In genomic region chr2:45331034-45331786, GRCh38 we compare ENCODE assay signal across 16 cellular contexts.
DNase-seq lines count a peak whose midpoint lies in the region; ATAC-seq and TF ChIP-seq lines count a peak whose summit lies in the region.
"Had no signal": no experiment of that assay in that cellular context is flagged by ENCODE, and none has a peak within 500 bp of the region (broad histone marks: within the 10 kb centered on the region; RNA-seq: fewer than 3 reads in every experiment).

No MANE protein-coding gene starts in this region.

- no peaks in the 10 kb centered on the region for H3K9me3 ChIP-seq in right lobe of liver
- H3K9me3 ChIP-seq: ovary had no signal

- H3K9me3 Mint-ChIP-seq in natural killer cell, result no peaks in the 10 kb centered on the region
- H3K9me3 Mint-ChIP-seq: activated CD4-positive, alpha-beta memory T cell treated with anti-CD3 and anti-CD28 coated beads for 36 hours; HFFc6 had no signal

- no peak overlapping the region for H2AFZ ChIP-seq in ACC112 (ENCODE audit: low read length, unreplicated experiment)

- no peaks in the 10 kb centered on the region for H3K36me3 Mint-ChIP-seq in natural killer cell
- H3K36me3 Mint-ChIP-seq: activated CD4-positive, alpha-beta memory T cell treated with anti-CD3 and anti-CD28 coated beads for 36 hours had no signal

- TF ChIP-seq CTCF in right lobe of liver (IDR thresholded peaks at IDR 0.05) (no peak), natural killer cell (IDR thresholded peaks at IDR 0.05) (no peak)

- intact Hi-C loops in right lobe of liver (cut with DNase I), result no loop called here
- intact Hi-C loops in natural killer cell (cut with micrococcal nuclease), result no loop called here

- H3K79me2 ChIP-seq in ACC112 (ENCODE audit: control insufficient read depth, insufficient read depth, low read length, unreplicated experiment), result no peaks in the 10 kb centered on the region

- TF ChIP-seq POLR2A in right lobe of liver (IDR thresholded peaks at IDR 0.05), result no peak

- H3K4me1 Mint-ChIP-seq in natural killer cell, result no peaks in the 10 kb centered on the region

- peak; percentile 28 for DNase-seq in HuH-7.5 (ENCODE audit: low spot score)
- peak; percentile 49 for DNase-seq in SHP77 treated with DMSO at 0.1 percent for 48 hours (lab: John Stamatoyannopoulos, UW)
- DNase-seq in right lobe of liver, result peak; percentile 56 to 71 (median 58)
- no peak for DNase-seq in natural killer cell
- DNase-seq in activated naive CD4-positive, alpha-beta T cell treated with Interleukin-2 at 50 U/mL for 16 hours, result no peak
- no peak for DNase-seq in nucleus accumbens (lab: John Stamatoyannopoulos, UW)
- DNase-seq: activated CD4-positive, alpha-beta memory T cell treated with anti-CD3 and anti-CD28 coated beads for 36 hours; activated effector memory CD4-positive, alpha-beta T cell treated with Interleukin-2 at 50 U/mL for 16 hours; dorsolateral prefrontal cortex; HFFc6; midbrain; NCI-H446 treated with DMSO at 0.1 percent for 48 hours; ovary; stimulated activated CD4-positive, alpha-beta T cell treated with anti-CD3 and anti-CD28 coated beads, Interleukin-15, amount 100 ng/mL, for 24 hours had no signal

- H3K4me3 ChIP-seq in ACC112 (ENCODE audit: low read depth, low read length), result no peak overlapping the region
- H3K4me3 ChIP-seq in right lobe of liver, result no peak overlapping the region
- H3K4me3 ChIP-seq: dorsolateral prefrontal cortex, ovary had no signal

- H3K27me3 ChIP-seq in ACC112 (ENCODE audit: insufficient read depth, low read length) (no peaks in the 10 kb centered on the region), right lobe of liver (no peaks in the 10 kb centered on the region)
- H3K27me3 ChIP-seq: ovary had no signal

- H3K36me3 ChIP-seq in ACC112 (ENCODE audit: insufficient read depth, low read length) (no peaks in the 10 kb centered on the region), right lobe of liver (no peaks in the 10 kb centered on the region)
- H3K36me3 ChIP-seq: ovary had no signal

- H3K27me3 Mint-ChIP-seq in natural killer cell (ENCODE audit: low read depth in 2 of 2), result peaks cover 0 to 4% of the 10 kb centered on the region in 2 donors

- no peak overlapping the region for H3K4me3 Mint-ChIP-seq in natural killer cell
- H3K4me3 Mint-ChIP-seq: activated CD4-positive, alpha-beta memory T cell treated with anti-CD3 and anti-CD28 coated beads for 36 hours; HFFc6 had no signal

- peak overlapping the region; percentile 50 for H3K27ac ChIP-seq in ACC112 (ENCODE audit: low read depth, low read length)
- peak overlapping the region in 1 of 3 donors; percentile 17 for H3K27ac ChIP-seq in right lobe of liver
- H3K27ac ChIP-seq: dorsolateral prefrontal cortex, ovary had no signal

- ATAC-seq in right lobe of liver (peak; percentile 91 to 95 (median 94)), natural killer cell (no peak), HG03439 (IDR thresholded peaks at IDR 0.05; ENCODE audit: unreplicated experiment) (no peak)

- WGBS in right lobe of liver (ENCODE audit: insufficient coverage, low coverage, low lambda C conversion rate, missing lambda C conversion rate), result 34% methylated on average over 11 of the region's 13 CpGs

- H3K27ac Mint-ChIP-seq in natural killer cell, result no peak overlapping the region
- H3K27ac Mint-ChIP-seq: activated CD4-positive, alpha-beta memory T cell treated with anti-CD3 and anti-CD28 coated beads for 36 hours; HFFc6 had no signal

- peaks cover 27% of the 10 kb centered on the region for H3K4me1 ChIP-seq in ACC112 (ENCODE audit: control insufficient read depth, insufficient read depth, low read length, unreplicated experiment)
- peaks cover 0 to 32% (median 9%) of the 10 kb centered on the region in 4 donors for H3K4me1 ChIP-seq in right lobe of liver

Comparison
In these comparisons a context has a peak if more than half of its experiments do, and no peak if none do; other contexts are left out.
1. DNase-seq: peak in HuH-7.5 (single experiment), SHP77 treated with DMSO at 0.1 percent for 48 hours (single experiment) and right lobe of liver (3 of 3); none in natural killer cell (single experiment), activated naive CD4-positive, alpha-beta T cell treated with Interleukin-2 at 50 U/mL for 16 hours (single experiment) and nucleus accumbens (0 of 56).
2. ATAC-seq: peak in right lobe of liver (4 of 4); none in natural killer cell (0 of 3) and HG03439 (single experiment).